ENCODE assay signal across 1 cellular context in genomic region chr4:68349361-68350360, GRCh38.
TF ChIP-seq lines count a peak whose summit lies in the region.

Gene YTHDC1 (minus strand): TSS chr4:68350090. CDS start chr4:68349753, 337 bp downstream.

TF ChIP-seq in WTC11, 78 proteins besides CTCF, POLR2A, EP300 and RAD21 (continued from another document and continues in another):
- TF ChIP-seq PRDM15 (CRISPR knock-in tag; IDR thresholded peaks at IDR 0.05) (no peak), E2F1 (CRISPR knock-in tag; IDR thresholded peaks at IDR 0.05) (no peak), MXD4 (CRISPR knock-in tag; IDR thresholded peaks at IDR 0.05; ENCODE audit: borderline replicate concordance) (no peak), SMAD3 (CRISPR knock-in tag; IDR thresholded peaks at IDR 0.05; ENCODE audit: borderline replicate concordance) (peak; percentile 40; the same call in 1 of the 2 replicates), ESRRA (CRISPR knock-in tag; IDR thresholded peaks at IDR 0.05; ENCODE audit: borderline replicate concordance) (peak; percentile 75; the same call in 1 of the 2 replicates), ZMAT4 (CRISPR knock-in tag; IDR thresholded peaks at IDR 0.05) (no peak), NFE2L1 (CRISPR knock-in tag; IDR thresholded peaks at IDR 0.05) (peak; percentile 83; the same call in 1 of the 2 replicates), CDX4 (CRISPR knock-in tag; IDR thresholded peaks at IDR 0.05; ENCODE audit: borderline replicate concordance) (no peak), FOXJ3 (CRISPR knock-in tag; IDR thresholded peaks at IDR 0.05; ENCODE audit: borderline replicate concordance) (peak; percentile 50; the same call in 1 of the 2 replicates), USF1 (CRISPR knock-in tag; IDR thresholded peaks at IDR 0.05) (peak; percentile 49; the same call in 1 of the 2 replicates), MLX (CRISPR knock-in tag; IDR thresholded peaks at IDR 0.05) (no peak), ATF3 (CRISPR knock-in tag; conservative IDR thresholded peaks at IDR 0.05) (no peak), ZSCAN18 (CRISPR knock-in tag; IDR thresholded peaks at IDR 0.05) (no peak), ZNF423 (CRISPR knock-in tag; IDR thresholded peaks at IDR 0.05) (no peak), TEAD1 (CRISPR knock-in tag; IDR thresholded peaks at IDR 0.05) (peak; percentile 94), MAX (CRISPR knock-in tag; IDR thresholded peaks at IDR 0.05) (peak; percentile 89), AR (CRISPR knock-in tag; IDR thresholded peaks at IDR 0.05) (0 out of 2 replicates have a peak, but pooled peaks have one; percentile 72), E2F5 (CRISPR knock-in tag; IDR thresholded peaks at IDR 0.05) (no peak; the same call in 1 of the 2 replicates), GABPB1 (CRISPR knock-in tag; IDR thresholded peaks at IDR 0.05) (peak; percentile 18; the same call in 1 of the 2 replicates), MYBL2 (CRISPR knock-in tag; IDR thresholded peaks at IDR 0.05) (0 out of 2 replicates have a peak, but pooled peaks have one; percentile 46), RORB (CRISPR knock-in tag; IDR thresholded peaks at IDR 0.05) (no peak), HMGA2 (CRISPR knock-in tag; IDR thresholded peaks at IDR 0.05) (no peak), ZNF138 (CRISPR knock-in tag; conservative IDR thresholded peaks at IDR 0.05) (peak; percentile 81; the same call in 1 of the 2 replicates), ATF2 (CRISPR knock-in tag; IDR thresholded peaks at IDR 0.05; ENCODE audit: borderline replicate concordance, low read depth) (0 out of 2 replicates have a peak, but pooled peaks have one; percentile 29), HMGXB4 (CRISPR knock-in tag; IDR thresholded peaks at IDR 0.05) (peak; percentile 82), NFATC4 (CRISPR knock-in tag; IDR thresholded peaks at IDR 0.05) (peak; percentile 25; the same call in 1 of the 2 replicates), ZBTB43 (CRISPR knock-in tag; IDR thresholded peaks at IDR 0.05) (0 out of 2 replicates have a peak, but pooled peaks have one; percentile 88)
